In the genomic region with DNA sequence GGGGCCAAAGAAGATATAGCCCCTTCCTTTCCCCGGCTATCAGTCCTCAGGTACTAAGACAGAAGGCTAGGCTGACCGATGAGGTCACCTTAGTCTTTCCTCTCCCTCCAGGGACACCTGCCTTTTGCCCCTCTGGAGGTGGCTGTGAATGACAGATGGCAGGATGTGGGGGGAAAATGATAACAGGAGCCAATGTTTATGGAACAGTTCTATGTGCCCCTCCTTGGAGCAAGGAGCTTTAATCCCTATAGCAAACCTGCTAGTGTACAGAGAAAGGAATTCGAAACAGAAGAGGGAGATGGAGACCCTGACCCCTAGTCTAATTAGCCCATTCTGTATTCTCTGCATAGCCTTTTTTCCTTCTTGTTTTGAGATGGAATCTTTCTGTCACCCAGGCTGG, we compare ENCODE assay signal across 18 cellular contexts. TPM values are rescaled to one million over a fixed set of nuclear protein-coding genes. Genes with fewer than 3 reads are reported as not detected.
DNase-seq lines count a peak whose midpoint lies in the region; ATAC-seq, FAIRE-seq and TF ChIP-seq lines count a peak whose summit lies in the region.
"Had no signal": no experiment of that assay in that cellular context is flagged by ENCODE, and none has a peak within 500 bp of the region (broad histone marks: within the 10 kb centered on the region; RNA-seq: fewer than 3 reads in every experiment).

No MANE protein-coding gene starts in this region.

- H3K79me2 ChIP-seq in HepG2 (ENCODE audit: insufficient read depth, low read length) (no peaks in the 10 kb centered on the region), OCI-LY7 (ENCODE audit: insufficient read depth, low read depth, low read length) (no peaks in the 10 kb centered on the region)

- POLR2A ChIA-PET in HepG2 (lab: Yijun Ruan, JAX) (interaction anchor here (0.8 to 2.7 kb wide), 5 partner anchors 8 to 108 kb away, joined by 3 to 18 read pairs (median 16); no protein-coding TSS in a partner anchor), OCI-LY7 (lab: Charles Lee) (no interaction called here)

- H3K9me2 ChIP-seq in OCI-LY7 (ENCODE audit: insufficient read depth, low read length) = no peaks in the 10 kb centered on the region

- peak; percentile 23 for DNase-seq in DMS153 (lab: John Stamatoyannopoulos, UW)
- DNase-seq in DMS153 treated with DMSO at 0.1 percent for 48 hours (lab: John Stamatoyannopoulos, UW; ENCODE audit: unreplicated experiment) = no peak
- DNase-seq in HepG2 (ENCODE audit: low spot score) = peak; percentile 29
- no peak for DNase-seq in right lobe of liver
- DNase-seq in OCI-LY7 (ENCODE audit: low spot score) = no peak
- DNase-seq in head of caudate nucleus = no peak
- no peak for DNase-seq in stimulated activated CD8-positive, alpha-beta memory T cell treated with anti-CD3 and anti-CD28 coated beads, Interleukin-4, amount 100 ng/mL, for 48 hours
- DNase-seq in activated naive CD4-positive, alpha-beta T cell treated with anti-CD3 and anti-CD28 coated beads for 36 hours = no peak
- DNase-seq: 8988T, GOT3, KBM-7, NCI-H1417 treated with DMSO at 0.1 percent for 48 hours, NCI-H2029, NCI-H510A, SIG-M5, T-helper 1 cell had no signal

- no peak for TF ChIP-seq CTCF in HepG2 (CRISPR knock-in tag; IDR thresholded peaks at IDR 0.05)
- TF ChIP-seq CTCF in right lobe of liver (IDR thresholded peaks at IDR 0.05) = no peak
- no peak for TF ChIP-seq CTCF in OCI-LY7 (conservative IDR thresholded peaks at IDR 0.05; ENCODE audit: low read length)

- BruUV-seq in HepG2 (replicated peaks; lab: Mats Ljungman, UMichigan) = no TSS peak
- BruUV-seq in OCI-LY7 (replicated peaks; lab: Mats Ljungman, UMichigan) = no TSS peak

- no peak for ATAC-seq in HepG2
- no peak for ATAC-seq in right lobe of liver
- ATAC-seq: SK-N-SH treated with all-trans-retinoic acid at 6 μM for 48 hours had no signal

- no peaks in the 10 kb centered on the region for H3K36me3 ChIP-seq in HepG2 (replicated peaks in 1 of 2; ENCODE audit: control insufficient read depth in 1 of 2, insufficient read depth in 2 of 2, low read length in 2 of 2)
- H3K36me3 ChIP-seq in right lobe of liver = no peaks in the 10 kb centered on the region
- no peaks in the 10 kb centered on the region for H3K36me3 ChIP-seq in OCI-LY7 (ENCODE audit: insufficient read depth, low read length)

- H3K9ac ChIP-seq in HepG2 (ENCODE audit: insufficient read depth, low read depth, low read length) = 0 out of 2 replicates have a peak overlapping the region, but pooled peaks have one; percentile 23

- H4K20me1 ChIP-seq in HepG2 (ENCODE audit: insufficient read depth, low read length) (no peaks in the 10 kb centered on the region), OCI-LY7 (ENCODE audit: insufficient read depth, low read length) (no peaks in the 10 kb centered on the region)

- no peak for FAIRE-seq in HepG2 (lab: Jason Lieb, UNC)

- intact Hi-C loops in HepG2 (cut with micrococcal nuclease; ENCODE audit: unreplicated experiment) (loop anchor here (10.0 kb wide), 1 partner anchor 64 kb away; no protein-coding TSS in a partner anchor), right lobe of liver (cut with DNase I) (no loop called here), OCI-LY7 (cut with micrococcal nuclease; ENCODE audit: unreplicated experiment) (no loop called here), head of caudate nucleus (cut with DNase I) (no loop called here)
- intact Hi-C loops in activated naive CD4-positive, alpha-beta T cell treated with anti-CD3 and anti-CD28 coated beads for 36 hours (cut with micrococcal nuclease) = no loop called here

- H3K27me3 ChIP-seq in HepG2 (ENCODE audit: control insufficient read depth in 1 of 2, insufficient read depth in 2 of 2, low read length in 2 of 2) (no peaks in the 10 kb centered on the region), right lobe of liver (no peaks in the 10 kb centered on the region)

- no peak overlapping the region for H3K4me3 ChIP-seq in HepG2 (replicated peaks in 1 of 3; ENCODE audit: insufficient read depth in 1 of 3, low read depth in 2 of 3, low read length in 3 of 3)
- H3K4me3 ChIP-seq in right lobe of liver = no peak overlapping the region
- H3K4me3 ChIP-seq in OCI-LY7 (ENCODE audit: low read depth, low read length, poor library complexity, severe bottlenecking) = no peak overlapping the region

- 19% methylated on average over 2 of the region's 3 CpGs for WGBS in HepG2 (ENCODE audit: low lambda C conversion rate)
- 77% methylated on average over 2 of the region's 3 CpGs for WGBS in right lobe of liver (ENCODE audit: insufficient coverage, low coverage, low lambda C conversion rate, missing lambda C conversion rate)

- H2AFZ ChIP-seq in HepG2 (ENCODE audit: low read length) = no peak overlapping the region
- no peak overlapping the region for H2AFZ ChIP-seq in OCI-LY7 (ENCODE audit: low read length)

- no peak overlapping the region for H3K4me3 Mint-ChIP-seq in activated naive CD4-positive, alpha-beta T cell treated with anti-CD3 and anti-CD28 coated beads for 36 hours
- H3K4me3 Mint-ChIP-seq: CD14-positive monocyte had no signal

- TF ChIP-seq RAD21 in HepG2 (CRISPR knock-in tag; IDR thresholded peaks at IDR 0.05) = no peak

- no peaks in the 10 kb centered on the region for H3K27me3 Mint-ChIP-seq in activated naive CD4-positive, alpha-beta T cell treated with anti-CD3 and anti-CD28 coated beads for 36 hours (ENCODE audit: low read depth)

- TF ChIP-seq EP300 in HepG2 (IDR thresholded peaks at IDR 0.05; ENCODE audit: low read depth in 2 of 2, low read length in 2 of 2) = 0 out of 4 replicates have a peak, but pooled peaks of 1 of the 2 experiments have one; percentile 20
- no peak for TF ChIP-seq EP300 in HepG2 (CRISPR knock-in tag; IDR thresholded peaks at IDR 0.05; ENCODE audit: borderline replicate concordance)

- H3K4me1 ChIP-seq in HepG2 (ENCODE audit: insufficient read depth, low read length) (peaks cover 88% of the 10 kb centered on the region), right lobe of liver (peaks cover 0 to 22% (median 9%) of the 10 kb centered on the region in 4 donors), OCI-LY7 (ENCODE audit: insufficient read depth, low read length, poor library complexity, severe bottlenecking) (peaks cover 31% of the 10 kb centered on the region)

- H3K4me2 ChIP-seq in HepG2 (ENCODE audit: low read depth, low read length) (peak overlapping the region; percentile 63), OCI-LY7 (ENCODE audit: low read length) (peak overlapping the region; percentile 40)

- no peak overlapping the region for H3K27ac Mint-ChIP-seq in activated naive CD4-positive, alpha-beta T cell treated with anti-CD3 and anti-CD28 coated beads for 36 hours
- H3K27ac Mint-ChIP-seq: CD14-positive monocyte had no signal

- H3K36me3 Mint-ChIP-seq in activated naive CD4-positive, alpha-beta T cell treated with anti-CD3 and anti-CD28 coated beads for 36 hours (ENCODE audit: low read depth) = no peaks in the 10 kb centered on the region
- H3K36me3 Mint-ChIP-seq: CD14-positive monocyte had no signal

- CTCF ChIA-PET in HepG2 (lab: Yijun Ruan, JAX; ENCODE audit: low intra/inter-chr PET ratio, low total read pairs) = no interaction called here
- CTCF ChIA-PET in OCI-LY7 (lab: Charles Lee; ENCODE audit: unreplicated experiment) = no interaction called here
- CTCF ChIA-PET in activated naive CD4-positive, alpha-beta T cell treated with anti-CD3 and anti-CD28 coated beads for 36 hours (lab: Charles Lee) = no interaction called here

- peaks cover 11% of the 10 kb centered on the region for H3K9me3 Mint-ChIP-seq in activated naive CD4-positive, alpha-beta T cell treated with anti-CD3 and anti-CD28 coated beads for 36 hours

- H3K27ac ChIP-seq in HepG2 (ENCODE audit: extremely low read length, insufficient read depth, low read length) (peak overlapping the region; percentile 78), right lobe of liver (no peak overlapping the region), OCI-LY7 (ENCODE audit: low read depth, low read length, poor library complexity, severe bottlenecking) (no peak overlapping the region)

- in situ Hi-C loops in HepG2 (cut with HindIII; ENCODE audit: extremely low pct_ligation_motif_present, low pct_unique_long_range_greater_than_20kb) = no loop called here

- H3K9me3 ChIP-seq in HepG2 (ENCODE audit: low read length) (0 out of 2 replicates have a peak, but pooled peaks cover 5% of the 10 kb centered on the region), right lobe of liver (no peaks in the 10 kb centered on the region), OCI-LY7 (ENCODE audit: low read length) (no peaks in the 10 kb centered on the region)

- no peaks in the 10 kb centered on the region for H3K4me1 Mint-ChIP-seq in activated naive CD4-positive, alpha-beta T cell treated with anti-CD3 and anti-CD28 coated beads for 36 hours (ENCODE audit: low read depth)

- TF ChIP-seq POLR2A in HepG2 (IDR thresholded peaks at IDR 0.05; ENCODE audit: insufficient read depth in 1 of 2, low read depth in 2 of 2, low read length in 2 of 2) (peak in 1 of 2 experiments; percentile 15; a peak in 1 of 4 replicates), right lobe of liver (IDR thresholded peaks at IDR 0.05) (no peak)

RNA-seq across cellular contexts. Expression of a gene that starts 28.1 kb away (rescaled TPM):
- total RNA-seq in HepG2 (2016; rRNA removed; fragmentation: Illumina TruSeq; extraction: Trizol) = 3.0 and 4.8 TPM in 2 replicates
- total RNA-seq in HepG2 (2016; cell fraction: cytosol; rRNA removed; fragmentation: Illumina TruSeq; extraction: Trizol; ENCODE audit: low read depth) = 9.1 and 12.6 TPM in 2 replicates
- total RNA-seq in HepG2 (2016; cell fraction: insoluble cytoplasmic fraction; rRNA removed; fragmentation: Illumina TruSeq; extraction: Trizol) = 2.2 and 4.5 TPM in 2 replicates
- 12.8 and 17.7 TPM in 2 replicates for total RNA-seq in HepG2 (2016; cell fraction: membrane; rRNA removed; fragmentation: Illumina TruSeq; extraction: Trizol)
- 4.1 and 4.4 TPM in 2 replicates for total RNA-seq in HepG2 (2016; cell fraction: nucleus; rRNA removed; fragmentation: Illumina TruSeq; extraction: Trizol)
- polyA plus RNA-seq in HepG2 (2011; rRNA removed) = 126 and 165 TPM in 2 replicates
- 143 and 167 TPM in 2 replicates for polyA plus RNA-seq in HepG2 (2011; cell fraction: cytosol; rRNA removed)
- polyA plus RNA-seq in HepG2 (2011; cell fraction: nucleus; rRNA removed) = 209 and 229 TPM in 2 replicates
- polyA plus RNA-seq in HepG2 (2012) = 90.5 and 102 TPM in 2 replicates
- polyA plus RNA-seq in HepG2 (2016; cell fraction: cytosol; fragmentation: Illumina TruSeq; extraction: Trizol; ENCODE audit: low read depth) = 28.9 and 29.6 TPM in 2 replicates
- 6.0 and 7.0 TPM in 2 replicates for polyA plus RNA-seq in HepG2 (2016; cell fraction: insoluble cytoplasmic fraction; fragmentation: Illumina TruSeq; extraction: Trizol; ENCODE audit: low read depth)
- polyA plus RNA-seq in HepG2 (2016; cell fraction: membrane; fragmentation: Illumina TruSeq; extraction: Trizol; ENCODE audit: low read depth) = 31.1 and 34.7 TPM in 2 replicates
- 13.8 and 14.5 TPM in 2 replicates for polyA plus RNA-seq in HepG2 (2016; cell fraction: nucleus; fragmentation: Illumina TruSeq; extraction: Trizol; ENCODE audit: insufficient read depth, low read depth)
- polyA minus RNA-seq in HepG2 (2011; rRNA and poly(A)+ RNA removed; ENCODE audit: low replicate concordance) = 18.6 and 182 TPM in 2 replicates
- 50.9 and 52.1 TPM in 2 replicates for polyA minus RNA-seq in HepG2 (2011; cell fraction: cytosol; rRNA and poly(A)+ RNA removed)
- 32.4 and 36.7 TPM in 2 replicates for polyA minus RNA-seq in HepG2 (2011; cell fraction: nucleus; rRNA and poly(A)+ RNA removed)
- total RNA-seq in right lobe of liver = 100 to 1,000 TPM in 3 of 6 experiments, 10 to 100 TPM in 3; 59.7 to 117 (median 86.9) TPM
- 0.82 and 3.5 TPM in 2 replicates for total RNA-seq in OCI-LY7 (2014; rRNA removed; shearing (Covaris generic))
- total RNA-seq in OCI-LY7 (2022) = 8.6 and 11.1 TPM in 2 replicates
- under 1 TPM in 1 of 2 experiments, not detected in 1; 0.10 TPM for total RNA-seq in activated naive CD4-positive, alpha-beta T cell treated with anti-CD3 and anti-CD28 coated beads for 36 hours

Comparison
In these comparisons a context has a peak if more than half of its experiments do, and no peak if none do; other contexts are left out.
1. DNase-seq: peak in DMS153 (single experiment) and HepG2 (single experiment); none in DMS153 treated with DMSO at 0.1 percent for 48 hours (single experiment), right lobe of liver (0 of 3), OCI-LY7 (single experiment), head of caudate nucleus (0 of 42), stimulated activated CD8-positive, alpha-beta memory T cell treated with anti-CD3 and anti-CD28 coated beads, Interleukin-4, amount 100 ng/mL, for 48 hours (single experiment) and activated naive CD4-positive, alpha-beta T cell treated with anti-CD3 and anti-CD28 coated beads for 36 hours (single experiment).